In genomic region chr1:162670928-162671663, GRCh38 we compare ENCODE assay signal across 3 cellular contexts.
TF ChIP-seq lines count a peak whose summit lies in the region.

No MANE protein-coding gene starts in this region.

TF ChIP-seq in liver, 16 proteins besides CTCF, POLR2A, EP300 and RAD21 (continued from another document):
- peak; percentile 35 to 52 for TF ChIP-seq RXRA (IDR thresholded peaks at IDR 0.05)
- TF ChIP-seq NR2F2 (IDR thresholded peaks at IDR 0.05) = peak; percentile 64
- TF ChIP-seq, protein P1, sequence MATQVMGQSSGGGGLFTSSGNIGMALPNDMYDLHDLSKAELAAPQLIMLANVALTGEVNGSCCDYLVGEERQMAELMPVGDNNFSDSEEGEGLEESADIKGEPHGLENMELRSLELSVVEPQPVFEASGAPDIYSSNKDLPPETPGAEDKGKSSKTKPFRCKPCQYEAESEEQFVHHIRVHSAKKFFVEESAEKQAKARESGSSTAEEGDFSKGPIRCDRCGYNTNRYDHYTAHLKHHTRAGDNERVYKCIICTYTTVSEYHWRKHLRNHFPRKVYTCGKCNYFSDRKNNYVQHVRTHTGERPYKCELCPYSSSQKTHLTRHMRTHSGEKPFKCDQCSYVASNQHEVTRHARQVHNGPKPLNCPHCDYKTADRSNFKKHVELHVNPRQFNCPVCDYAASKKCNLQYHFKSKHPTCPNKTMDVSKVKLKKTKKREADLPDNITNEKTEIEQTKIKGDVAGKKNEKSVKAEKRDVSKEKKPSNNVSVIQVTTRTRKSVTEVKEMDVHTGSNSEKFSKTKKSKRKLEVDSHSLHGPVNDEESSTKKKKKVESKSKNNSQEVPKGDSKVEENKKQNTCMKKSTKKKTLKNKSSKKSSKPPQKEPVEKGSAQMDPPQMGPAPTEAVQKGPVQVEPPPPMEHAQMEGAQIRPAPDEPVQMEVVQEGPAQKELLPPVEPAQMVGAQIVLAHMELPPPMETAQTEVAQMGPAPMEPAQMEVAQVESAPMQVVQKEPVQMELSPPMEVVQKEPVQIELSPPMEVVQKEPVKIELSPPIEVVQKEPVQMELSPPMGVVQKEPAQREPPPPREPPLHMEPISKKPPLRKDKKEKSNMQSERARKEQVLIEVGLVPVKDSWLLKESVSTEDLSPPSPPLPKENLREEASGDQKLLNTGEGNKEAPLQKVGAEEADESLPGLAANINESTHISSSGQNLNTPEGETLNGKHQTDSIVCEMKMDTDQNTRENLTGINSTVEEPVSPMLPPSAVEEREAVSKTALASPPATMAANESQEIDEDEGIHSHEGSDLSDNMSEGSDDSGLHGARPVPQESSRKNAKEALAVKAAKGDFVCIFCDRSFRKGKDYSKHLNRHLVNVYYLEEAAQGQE (IDR thresholded peaks at IDR 0.05) = no peak

TF ChIP-seq in HepG2, 621 proteins besides CTCF, POLR2A, EP300 and RAD21 (continued from another document):
- no peak for TF ChIP-seq GFI1 (CRISPR knock-in tag; IDR thresholded peaks at IDR 0.05; ENCODE audit: borderline replicate concordance)
- no peak for TF ChIP-seq ZFAT (CRISPR knock-in tag; conservative IDR thresholded peaks at IDR 0.05)

TF ChIP-seq in HEK293T, 16 proteins besides CTCF, POLR2A, EP300 and RAD21:
- TF ChIP-seq, protein P2, sequence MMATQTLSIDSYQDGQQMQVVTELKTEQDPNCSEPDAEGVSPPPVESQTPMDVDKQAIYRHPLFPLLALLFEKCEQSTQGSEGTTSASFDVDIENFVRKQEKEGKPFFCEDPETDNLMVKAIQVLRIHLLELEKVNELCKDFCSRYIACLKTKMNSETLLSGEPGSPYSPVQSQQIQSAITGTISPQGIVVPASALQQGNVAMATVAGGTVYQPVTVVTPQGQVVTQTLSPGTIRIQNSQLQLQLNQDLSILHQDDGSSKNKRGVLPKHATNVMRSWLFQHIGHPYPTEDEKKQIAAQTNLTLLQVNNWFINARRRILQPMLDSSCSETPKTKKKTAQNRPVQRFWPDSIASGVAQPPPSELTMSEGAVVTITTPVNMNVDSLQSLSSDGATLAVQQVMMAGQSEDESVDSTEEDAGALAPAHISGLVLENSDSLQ (IDR thresholded peaks at IDR 0.05) = no peak
